29 cellular contexts compared by ENCODE assay signal in genomic region chr15:92951800-92952199, GRCh38. TPM values are rescaled to one million over a fixed set of nuclear protein-coding genes. Genes with fewer than 3 reads are reported as not detected.
DNase-seq lines count a peak whose midpoint lies in the region; ATAC-seq and TF ChIP-seq lines count a peak whose summit lies in the region.
"Had no signal": no experiment of that assay in that cellular context is flagged by ENCODE, and none has a peak within 500 bp of the region (broad histone marks: within the 10 kb centered on the region; RNA-seq: fewer than 3 reads in every experiment).

No MANE protein-coding gene starts in this region.

- H3K4me3 ChIP-seq in coronary artery: no peak overlapping the region
- no peak overlapping the region for H3K4me3 ChIP-seq in neutrophil (ENCODE audit: low read depth in 1 of 2, low read length in 1 of 2)
- H3K4me3 ChIP-seq: dorsolateral prefrontal cortex, GM12878, lung, MG63 had no signal

- H3K36me3 ChIP-seq in neutrophil: peaks cover 99% of the 10 kb centered on the region

- H3K4me3 Mint-ChIP-seq in natural killer cell: no peak overlapping the region
- H3K4me3 Mint-ChIP-seq in natural killer cell treated with Interleukin-12 subunit alpha and Interleukin-12 subunit beta and Interleukin-15 and Interleukin-18, amount 100 ng/mL, for 72 hours: no peak overlapping the region
- H3K4me3 Mint-ChIP-seq: activated naive CD8-positive, alpha-beta T cell treated with anti-CD3 and anti-CD28 coated beads, Interleukin-2, amount 50 U/mL, for 24 hours had no signal

- ATAC-seq in natural killer cell: no peak
- ATAC-seq in natural killer cell treated with Interleukin-12 subunit alpha and Interleukin-12 subunit beta and Interleukin-15 and Interleukin-18, amount 100 ng/mL, for 72 hours: no peak
- no peak for ATAC-seq in HG02852 (IDR thresholded peaks at IDR 0.05; ENCODE audit: unreplicated experiment)
- ATAC-seq: activated naive CD8-positive, alpha-beta T cell treated with anti-CD3 and anti-CD28 coated beads, Interleukin-2, amount 50 U/mL, for 24 hours; GM12878; Panc1 had no signal

- peaks cover 20% of the 10 kb centered on the region for H3K9me3 ChIP-seq in neutrophil

- H3K27ac ChIP-seq in coronary artery (peak overlapping the region; percentile 37 to 53), neutrophil (peak overlapping the region; percentile 8)

- H3K27ac Mint-ChIP-seq in natural killer cell: peak overlapping the region; percentile 60 to 63
- peak overlapping the region in 1 of 2 donors; percentile 45 for H3K27ac Mint-ChIP-seq in natural killer cell treated with Interleukin-12 subunit alpha and Interleukin-12 subunit beta and Interleukin-15 and Interleukin-18, amount 100 ng/mL, for 72 hours
- H3K27ac Mint-ChIP-seq: activated naive CD8-positive, alpha-beta T cell treated with anti-CD3 and anti-CD28 coated beads, Interleukin-2, amount 50 U/mL, for 24 hours had no signal

- intact Hi-C loops in natural killer cell (cut with micrococcal nuclease): no loop called here

- peaks cover 0 to 19% of the 10 kb centered on the region in 2 donors for H3K9me3 Mint-ChIP-seq in natural killer cell
- peaks cover 9% of the 10 kb centered on the region for H3K9me3 Mint-ChIP-seq in natural killer cell treated with Interleukin-12 subunit alpha and Interleukin-12 subunit beta and Interleukin-15 and Interleukin-18, amount 100 ng/mL, for 72 hours

- no peaks in the 10 kb centered on the region for H3K4me1 ChIP-seq in neutrophil (ENCODE audit: control insufficient read depth in 1 of 2, insufficient read depth in 1 of 2, low read depth in 1 of 2, low read length in 1 of 2)

- H3K4me1 Mint-ChIP-seq in natural killer cell: peaks cover 9 to 10% of the 10 kb centered on the region in 2 donors
- H3K4me1 Mint-ChIP-seq in natural killer cell treated with Interleukin-12 subunit alpha and Interleukin-12 subunit beta and Interleukin-15 and Interleukin-18, amount 100 ng/mL, for 72 hours (ENCODE audit: low read depth in 2 of 2): peaks cover 5 to 8% of the 10 kb centered on the region in 2 donors

- peaks cover 33% of the 10 kb centered on the region for H3K36me3 Mint-ChIP-seq in natural killer cell
- peaks cover 45% of the 10 kb centered on the region for H3K36me3 Mint-ChIP-seq in natural killer cell treated with Interleukin-12 subunit alpha and Interleukin-12 subunit beta and Interleukin-15 and Interleukin-18, amount 100 ng/mL, for 72 hours

- no peaks in the 10 kb centered on the region for H3K27me3 ChIP-seq in neutrophil
- H3K27me3 ChIP-seq: dorsolateral prefrontal cortex, MG63 had no signal

- no peaks in the 10 kb centered on the region for H3K27me3 Mint-ChIP-seq in natural killer cell (ENCODE audit: low read depth in 2 of 2)
- H3K27me3 Mint-ChIP-seq in natural killer cell treated with Interleukin-12 subunit alpha and Interleukin-12 subunit beta and Interleukin-15 and Interleukin-18, amount 100 ng/mL, for 72 hours: no peaks in the 10 kb centered on the region
- H3K27me3 Mint-ChIP-seq: activated naive CD8-positive, alpha-beta T cell treated with anti-CD3 and anti-CD28 coated beads, Interleukin-2, amount 50 U/mL, for 24 hours had no signal

- TF ChIP-seq CTCF in natural killer cell (IDR thresholded peaks at IDR 0.05) (no peak), coronary artery (IDR thresholded peaks at IDR 0.05) (no peak), neutrophil (IDR thresholded peaks at IDR 0.05) (no peak)

- no peak for DNase-seq in natural killer cell
- no peak for DNase-seq in natural killer cell treated with Interleukin-12 subunit alpha and Interleukin-12 subunit beta and Interleukin-15 and Interleukin-18, amount 100 ng/mL, for 72 hours (ENCODE audit: low spot score)
- DNase-seq in coronary artery (ENCODE audit: low spot score): no peak
- no peak for DNase-seq in NCI-H82 (lab: John Stamatoyannopoulos, UW)
- DNase-seq in NCI-H774 (lab: John Stamatoyannopoulos, UW): no peak
- no peak for DNase-seq in germinal center (ENCODE audit: low spot score)
- DNase-seq: activated CD8-positive, alpha-beta memory T cell treated with anti-CD3 and anti-CD28 coated beads for 24 hours; activated effector memory CD4-positive, alpha-beta T cell treated with anti-CD3 and anti-CD28 coated beads, Interleukin-2, amount 50 U/mL, for 16 hours; activated naive CD8-positive, alpha-beta T cell treated with anti-CD3 and anti-CD28 coated beads, Interleukin-2, amount 50 U/mL, for 24 hours; activated T-cell treated with anti-CD3 and anti-CD28 coated beads for 4 hours; cerebellar nuclear complex; COR-L47; foreskin melanocyte; H7; KG1; kidney glomerular epithelial cell; MG63; NCI-H2029 treated with DMSO at 0.1 percent for 48 hours; NCI-H2227 treated with DMSO at 0.1 percent for 48 hours; NCI-H526; SHP77; stimulated activated CD4-positive, alpha-beta T cell treated with anti-CD3 and anti-CD28 coated beads, Interleukin-4, amount 100 ng/mL, for 24 hours; trophoblast cell had no signal

RNA-seq across cellular contexts. Expression of gene CHD2, which starts 51.7 kb away (rescaled TPM):
- total RNA-seq in natural killer cell: 100 to 1,000 TPM; 418 to 449 (median 441) TPM
- total RNA-seq in natural killer cell treated with Interleukin-12 subunit alpha and Interleukin-12 subunit beta and Interleukin-15 and Interleukin-18, amount 100 ng/mL, for 72 hours: 100 to 1,000 TPM; 177 to 180 TPM
